1 cellular context compared by ENCODE assay signal in genomic region chr7:125383324-125383723, GRCh38.
TF ChIP-seq lines count a peak whose summit lies in the region.

No MANE protein-coding gene starts in this region.

TF ChIP-seq in SK-N-SH, 30 proteins besides CTCF, POLR2A, EP300 and RAD21 (continued from another document):
- no peak for TF ChIP-seq REST (IDR thresholded peaks at IDR 0.05; ENCODE audit: low read depth, low read length)
- TF ChIP-seq TEAD4 (IDR thresholded peaks at IDR 0.05; ENCODE audit: borderline replicate concordance, insufficient read depth) = no peak
- TF ChIP-seq YY1 (IDR thresholded peaks at IDR 0.05; ENCODE audit: low read depth) = no peak
- TF ChIP-seq RXRA (IDR thresholded peaks at IDR 0.05; ENCODE audit: borderline replicate concordance, low read depth) = no peak
- TF ChIP-seq, protein P1, sequence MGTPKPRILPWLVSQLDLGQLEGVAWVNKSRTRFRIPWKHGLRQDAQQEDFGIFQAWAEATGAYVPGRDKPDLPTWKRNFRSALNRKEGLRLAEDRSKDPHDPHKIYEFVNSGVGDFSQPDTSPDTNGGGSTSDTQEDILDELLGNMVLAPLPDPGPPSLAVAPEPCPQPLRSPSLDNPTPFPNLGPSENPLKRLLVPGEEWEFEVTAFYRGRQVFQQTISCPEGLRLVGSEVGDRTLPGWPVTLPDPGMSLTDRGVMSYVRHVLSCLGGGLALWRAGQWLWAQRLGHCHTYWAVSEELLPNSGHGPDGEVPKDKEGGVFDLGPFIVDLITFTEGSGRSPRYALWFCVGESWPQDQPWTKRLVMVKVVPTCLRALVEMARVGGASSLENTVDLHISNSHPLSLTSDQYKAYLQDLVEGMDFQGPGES (IDR thresholded peaks at IDR 0.05; ENCODE audit: low read depth, low read length) = no peak
